In the genomic region with DNA sequence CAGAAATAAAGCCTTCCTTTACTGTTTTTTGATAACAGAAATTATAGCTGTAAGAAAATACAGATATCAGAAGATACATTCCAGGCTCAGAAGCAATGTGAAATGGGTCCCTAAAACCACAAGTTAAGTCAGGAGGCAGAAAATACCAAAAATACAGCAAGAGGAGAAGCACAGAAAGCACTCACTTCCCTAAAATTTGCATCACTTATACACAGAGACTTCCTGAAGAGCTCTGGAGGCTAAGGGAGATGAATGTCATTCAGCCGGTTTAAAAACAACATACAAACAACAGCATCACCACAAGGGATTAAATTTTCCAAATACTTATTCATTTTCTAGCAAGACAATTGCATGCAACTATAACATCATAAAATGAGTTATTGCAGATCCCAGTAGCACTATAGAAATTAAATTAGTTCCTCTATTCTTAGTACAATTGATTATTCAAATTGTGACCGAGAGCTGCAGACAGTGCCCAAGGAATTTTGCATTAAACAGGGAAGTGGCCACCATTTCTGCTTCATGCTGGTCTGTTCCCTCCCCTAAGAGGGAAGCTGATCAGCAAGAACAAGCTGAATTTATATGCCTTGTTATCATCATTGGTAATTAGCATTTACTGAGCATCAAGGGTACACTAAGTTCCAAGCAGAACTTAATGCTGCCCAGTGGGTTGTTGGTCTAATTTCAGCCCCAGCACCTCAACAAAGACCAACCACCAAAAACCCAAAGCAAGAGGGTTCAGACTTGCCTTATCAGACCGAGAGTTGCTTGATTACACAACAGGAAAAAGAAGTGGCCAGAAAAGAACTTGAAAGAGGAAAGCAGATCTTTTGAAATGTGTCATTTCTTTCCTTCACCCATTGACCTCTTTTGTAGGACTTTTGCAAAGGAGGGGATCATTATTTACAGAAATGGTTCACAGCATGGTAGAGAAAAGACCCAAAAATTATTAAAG, we compare ENCODE assay signal across 8 cellular contexts.
A peak's percentile ranks its signal among the peaks of the same experiment; 100 is the strongest.
DNase-seq lines count a peak whose midpoint lies in the region; ATAC-seq and FAIRE-seq lines count a peak whose summit lies in the region.

No MANE protein-coding gene starts in this region.

- peaks cover 9% of the 10 kb centered on the region for H3K4me1 Mint-ChIP-seq in activated CD8-positive, alpha-beta memory T cell treated with anti-CD3 and anti-CD28 coated beads, Interleukin-2, amount 10 ng/mL, durations not matched to agents 7 days and 5 days

- peak; percentile 74 for ATAC-seq in GM19372 (IDR thresholded peaks at IDR 0.05; ENCODE audit: low read depth, unreplicated experiment)
- ATAC-seq in HG03039 (IDR thresholded peaks at IDR 0.05; ENCODE audit: unreplicated experiment) = peak; percentile 83
- peak; percentile 64 for ATAC-seq in sciatic nerve
- no peak for ATAC-seq in activated CD8-positive, alpha-beta memory T cell treated with anti-CD3 and anti-CD28 coated beads, Interleukin-2, amount 10 ng/mL, durations not matched to agents 7 days and 5 days

- H3K4me3 Mint-ChIP-seq in activated CD8-positive, alpha-beta memory T cell treated with anti-CD3 and anti-CD28 coated beads, Interleukin-2, amount 10 ng/mL, durations not matched to agents 7 days and 5 days = no peak overlapping the region

- peaks cover 16% of the 10 kb centered on the region for H3K27me3 Mint-ChIP-seq in activated CD8-positive, alpha-beta memory T cell treated with anti-CD3 and anti-CD28 coated beads, Interleukin-2, amount 10 ng/mL, durations not matched to agents 7 days and 5 days

- CTCF ChIA-PET in activated CD8-positive, alpha-beta memory T cell treated with anti-CD3 and anti-CD28 coated beads, Interleukin-2, amount 10 ng/mL, durations not matched to agents 7 days and 5 days (lab: Charles Lee) = no interaction called here

- DNase-seq in OCI-M1 (lab: John Stamatoyannopoulos, UW) = peak; percentile 25
- no peak for DNase-seq in sciatic nerve (ENCODE audit: low spot score)
- DNase-seq in cerebellum (ENCODE audit: low spot score) = no peak
- DNase-seq in HTR-8/SVneo (ENCODE audit: insufficient read length, low spot score) = no peak
- DNase-seq in SW 1271 (lab: John Stamatoyannopoulos, UW) = no peak
- no peak for DNase-seq in activated CD8-positive, alpha-beta memory T cell treated with anti-CD3 and anti-CD28 coated beads, Interleukin-2, amount 10 ng/mL, durations not matched to agents 7 days and 5 days

- intact Hi-C loops in sciatic nerve (cut with DNase I) = no loop called here

- H3K9me3 Mint-ChIP-seq in activated CD8-positive, alpha-beta memory T cell treated with anti-CD3 and anti-CD28 coated beads, Interleukin-2, amount 10 ng/mL, durations not matched to agents 7 days and 5 days (ENCODE audit: low read depth) = no peaks in the 10 kb centered on the region

- no peak overlapping the region for H3K27ac Mint-ChIP-seq in activated CD8-positive, alpha-beta memory T cell treated with anti-CD3 and anti-CD28 coated beads, Interleukin-2, amount 10 ng/mL, durations not matched to agents 7 days and 5 days

- FAIRE-seq in HTR-8/SVneo (lab: Jason Lieb, UNC) = no peak

- H3K36me3 Mint-ChIP-seq in activated CD8-positive, alpha-beta memory T cell treated with anti-CD3 and anti-CD28 coated beads, Interleukin-2, amount 10 ng/mL, durations not matched to agents 7 days and 5 days = no peaks in the 10 kb centered on the region
